Comparison of ENCODE assay signal across 1 cellular context in the genomic region with DNA sequence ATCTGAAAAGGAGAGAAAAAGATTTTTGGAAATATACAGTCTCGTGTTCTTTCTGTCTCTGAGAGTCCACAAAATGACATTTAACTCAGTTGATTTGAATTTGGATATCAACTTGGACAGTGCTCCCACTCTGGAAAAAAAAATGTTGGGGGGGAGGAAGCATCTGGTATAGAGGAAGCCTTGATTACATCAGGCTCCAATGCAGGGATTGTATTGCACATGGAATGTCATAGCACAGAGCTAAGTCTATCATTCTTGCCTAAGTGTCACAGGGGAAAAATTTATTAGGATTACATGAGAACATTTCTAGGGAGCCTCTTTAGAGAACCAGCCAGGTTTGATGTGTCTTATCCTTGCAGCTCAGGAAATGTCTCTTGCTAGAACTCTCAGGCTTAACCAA.
TF ChIP-seq lines count a peak whose summit lies in the region.

No MANE protein-coding gene starts in this region.

TF ChIP-seq in K562, 482 proteins besides CTCF, POLR2A, EP300 and RAD21 (continued from another document):
- no peak for TF ChIP-seq ZNF354B (CRISPR knock-in tag; IDR thresholded peaks at IDR 0.05)
